27 cellular contexts compared by ENCODE assay signal in genomic region chr6:168686339-168686738, GRCh38.
"Had no signal": no experiment of that assay in that cellular context is flagged by ENCODE, and none has a peak within 500 bp of the region (broad histone marks: within the 10 kb centered on the region; RNA-seq: fewer than 3 reads in every experiment).

No MANE protein-coding gene starts in this region.

- H3K79me2 ChIP-seq: hepatocyte had no signal

- H3K27ac Mint-ChIP-seq: dendritic cell treated with granulocyte-macrophage colony-stimulating factor and Interleukin-4, amounts not matched to agents 40 ng/mL and 50 ng/mL, for 4 days; naive thymus-derived CD4-positive, alpha-beta T cell; nephron; stimulated activated naive B cell treated with anti-CD40 and anti-IgM and Interleukin-4, amounts not matched to agents 10 μg/mL and 1 μg/mL and 100 μg/mL, for 72 hours; stimulated activated naive CD8-positive, alpha-beta T cell treated with anti-CD3 and anti-CD28 coated beads, Interleukin-15, amount 100 ng/mL, for 72 hours had no signal

- H2AFZ ChIP-seq: hepatocyte had no signal

- H3K4me1 ChIP-seq: esophagus muscularis mucosa, foreskin keratinocyte, gastroesophageal sphincter, heart left ventricle, left lung, pancreas, right lobe of liver, suprapubic skin, thyroid gland, upper lobe of left lung had no signal

- H3K27ac ChIP-seq: esophagus muscularis mucosa, foreskin keratinocyte, gastroesophageal sphincter, heart left ventricle, hepatocyte, left lung, neutrophil, pancreas, right lobe of liver, suprapubic skin, thyroid gland, upper lobe of left lung had no signal

- H3K9me3 Mint-ChIP-seq: dendritic cell treated with granulocyte-macrophage colony-stimulating factor and Interleukin-4, amounts not matched to agents 40 ng/mL and 50 ng/mL, for 4 days; nephron; stimulated activated naive B cell treated with anti-CD40 and anti-IgM and Interleukin-4, amounts not matched to agents 10 μg/mL and 1 μg/mL and 100 μg/mL, for 72 hours; stimulated activated naive CD8-positive, alpha-beta T cell treated with anti-CD3 and anti-CD28 coated beads, Interleukin-15, amount 100 ng/mL, for 72 hours had no signal

- H3K4me3 Mint-ChIP-seq: dendritic cell treated with granulocyte-macrophage colony-stimulating factor and Interleukin-4, amounts not matched to agents 40 ng/mL and 50 ng/mL, for 4 days; naive thymus-derived CD4-positive, alpha-beta T cell; nephron; stimulated activated naive B cell treated with anti-CD40 and anti-IgM and Interleukin-4, amounts not matched to agents 10 μg/mL and 1 μg/mL and 100 μg/mL, for 72 hours; stimulated activated naive CD8-positive, alpha-beta T cell treated with anti-CD3 and anti-CD28 coated beads, Interleukin-15, amount 100 ng/mL, for 72 hours had no signal

- DNase-seq: effector memory CD4-positive, alpha-beta T cell; foreskin keratinocyte; heart left ventricle; left cardiac atrium; left lung; mesenchymal stem cell; midbrain; naive thymus-derived CD4-positive, alpha-beta T cell; pancreas; small intestine; stimulated activated CD4-positive, alpha-beta T cell treated with anti-CD3 and anti-CD28 coated beads, Interleukin-15, amount 100 ng/mL, for 24 hours; stimulated activated CD4-positive, alpha-beta T cell treated with anti-CD3 and anti-CD28 coated beads, Interleukin-2, amount 100 ng/mL, for 48 hours; stimulated activated naive B cell treated with anti-CD40 and anti-IgM and Interleukin-4, amounts not matched to agents 10 μg/mL and 1 μg/mL and 100 μg/mL, for 72 hours; stimulated activated naive CD8-positive, alpha-beta T cell treated with anti-CD3 and anti-CD28 coated beads, Interleukin-15, amount 100 ng/mL, for 72 hours; thyroid gland; upper lobe of left lung had no signal

- H3K27me3 ChIP-seq: esophagus muscularis mucosa, foreskin keratinocyte, hepatocyte, neutrophil, pancreas, right lobe of liver, suprapubic skin, thyroid gland, upper lobe of left lung had no signal

- H3K9me3 ChIP-seq: esophagus muscularis mucosa, gastroesophageal sphincter, heart left ventricle, left lung, neutrophil, pancreas, right lobe of liver, suprapubic skin, thyroid gland, upper lobe of left lung had no signal

- H3K36me3 Mint-ChIP-seq: naive thymus-derived CD4-positive, alpha-beta T cell; stimulated activated naive B cell treated with anti-CD40 and anti-IgM and Interleukin-4, amounts not matched to agents 10 μg/mL and 1 μg/mL and 100 μg/mL, for 72 hours had no signal

- H3K4me2 ChIP-seq: hepatocyte had no signal

- H3K4me1 Mint-ChIP-seq: naive thymus-derived CD4-positive, alpha-beta T cell; stimulated activated naive B cell treated with anti-CD40 and anti-IgM and Interleukin-4, amounts not matched to agents 10 μg/mL and 1 μg/mL and 100 μg/mL, for 72 hours; stimulated activated naive CD8-positive, alpha-beta T cell treated with anti-CD3 and anti-CD28 coated beads, Interleukin-15, amount 100 ng/mL, for 72 hours had no signal

- H3K36me3 ChIP-seq: esophagus muscularis mucosa, gastroesophageal sphincter, heart left ventricle, left lung, neutrophil, pancreas, right lobe of liver, suprapubic skin, thyroid gland, upper lobe of left lung had no signal

- FAIRE-seq: colon, endothelial cell of umbilical vein, pancreas, small intestine, urothelium cell line had no signal

- H3K27me3 Mint-ChIP-seq: dendritic cell treated with granulocyte-macrophage colony-stimulating factor and Interleukin-4, amounts not matched to agents 40 ng/mL and 50 ng/mL, for 4 days had no signal

- H3K4me3 ChIP-seq: esophagus muscularis mucosa, gastroesophageal sphincter, heart left ventricle, hepatocyte, left lung, pancreas, right lobe of liver, suprapubic skin, thyroid gland, upper lobe of left lung had no signal
